ENCODE assay signal across 8 cellular contexts in genomic region chr3:184335661-184336483, GRCh38. TPM values are rescaled to one million over a fixed set of nuclear protein-coding genes. Genes with fewer than 3 reads are reported as not detected.
DNase-seq lines count a peak whose midpoint lies in the region; ATAC-seq and TF ChIP-seq lines count a peak whose summit lies in the region.

No MANE protein-coding gene starts in this region.

- H3K9ac ChIP-seq in colonic mucosa (ENCODE audit: low read depth in 2 of 2, low read length in 2 of 2), result peak overlapping the region; percentile 72 to 81

- peaks cover 28% of the 10 kb centered on the region for H3K36me3 ChIP-seq in colonic mucosa

- intact Hi-C loops in activated CD4-positive, alpha-beta T cell treated with anti-CD3 and anti-CD28 coated beads, Interleukin-2, amount 10 ng/mL, durations not matched to agents 24 days and 14 days (cut with micrococcal nuclease), result loop anchor here (1.0 to 2.0 kb wide), 3 partner anchors 22 to 37 kb away; partner anchors contain the start of genes EIF4G1 and PSMD2
- intact Hi-C loops in colonic mucosa (cut with DNase I), result no loop called here

- peak overlapping the region; percentile 89 for H3K4me3 Mint-ChIP-seq in activated CD4-positive, alpha-beta T cell treated with anti-CD3 and anti-CD28 coated beads, Interleukin-2, amount 10 ng/mL, durations not matched to agents 24 days and 14 days

- H3K4me1 ChIP-seq in colonic mucosa, result no peaks in the 10 kb centered on the region

- no peaks in the 10 kb centered on the region for H3K9me3 Mint-ChIP-seq in activated CD4-positive, alpha-beta T cell treated with anti-CD3 and anti-CD28 coated beads, Interleukin-2, amount 10 ng/mL, durations not matched to agents 24 days and 14 days

- peak; percentile 61 for DNase-seq in NCI-H446 treated with DMSO at 0.1 percent for 48 hours (lab: John Stamatoyannopoulos, UW)
- DNase-seq in activated CD4-positive, alpha-beta T cell treated with anti-CD3 and anti-CD28 coated beads, Interleukin-2, amount 10 ng/mL, durations not matched to agents 24 days and 14 days, result peak; percentile 98
- peak; percentile 91 for DNase-seq in colonic mucosa
- peak; percentile 92 for DNase-seq in left lobe of liver (ENCODE audit: low spot score)
- peak; percentile 89 to 93 for DNase-seq in stimulated activated CD4-positive, alpha-beta T cell treated with anti-CD3 and anti-CD28 coated beads, Interleukin-2, amount 100 ng/mL, for 24 hours
- DNase-seq in UCSD-AML1 (lab: John Stamatoyannopoulos, UW; ENCODE audit: unreplicated experiment), result no peak

- H3K27ac Mint-ChIP-seq in activated CD4-positive, alpha-beta T cell treated with anti-CD3 and anti-CD28 coated beads, Interleukin-2, amount 10 ng/mL, durations not matched to agents 24 days and 14 days, result peak overlapping the region; percentile 92

- H3K36me3 Mint-ChIP-seq in activated CD4-positive, alpha-beta T cell treated with anti-CD3 and anti-CD28 coated beads, Interleukin-2, amount 10 ng/mL, durations not matched to agents 24 days and 14 days (ENCODE audit: low read depth), result peaks cover 48% of the 10 kb centered on the region

- TF ChIP-seq CTCF in colonic mucosa (IDR thresholded peaks at IDR 0.05), result no peak

- peak overlapping the region; percentile 78 for H3K27ac ChIP-seq in colonic mucosa

- no peaks in the 10 kb centered on the region for H3K9me3 ChIP-seq in colonic mucosa

- peak; percentile 60 for ATAC-seq in GM18517 (IDR thresholded peaks at IDR 0.05; ENCODE audit: unreplicated experiment)
- ATAC-seq in HG03045 (IDR thresholded peaks at IDR 0.05; ENCODE audit: unreplicated experiment), result peak; percentile 83
- ATAC-seq in left lobe of liver, result peak; percentile 84

- peak overlapping the region; percentile 85 for H3K4me3 ChIP-seq in colonic mucosa

- peaks cover 58% of the 10 kb centered on the region for H3K4me1 Mint-ChIP-seq in activated CD4-positive, alpha-beta T cell treated with anti-CD3 and anti-CD28 coated beads, Interleukin-2, amount 10 ng/mL, durations not matched to agents 24 days and 14 days

- H3K27me3 Mint-ChIP-seq in activated CD4-positive, alpha-beta T cell treated with anti-CD3 and anti-CD28 coated beads, Interleukin-2, amount 10 ng/mL, durations not matched to agents 24 days and 14 days, result no peaks in the 10 kb centered on the region

- H3K27me3 ChIP-seq in colonic mucosa, result no peaks in the 10 kb centered on the region

RNA-seq across cellular contexts. Expression of gene FAM131A, which starts 1.5 kb away (rescaled TPM):
- 8.6 and 8.7 TPM in 2 replicates for total RNA-seq in activated CD4-positive, alpha-beta T cell treated with anti-CD3 and anti-CD28 coated beads, Interleukin-2, amount 10 ng/mL, durations not matched to agents 24 days and 14 days
- 10 to 100 TPM; 15.0 to 22.0 TPM for total RNA-seq in colonic mucosa
- 2.5 TPM for total RNA-seq in left lobe of liver

RNA-seq across cellular contexts. Expression of gene EIF4G1, which starts 21.5 kb away (rescaled TPM):
- total RNA-seq in activated CD4-positive, alpha-beta T cell treated with anti-CD3 and anti-CD28 coated beads, Interleukin-2, amount 10 ng/mL, durations not matched to agents 24 days and 14 days, result 680 and 700 TPM in 2 replicates
- total RNA-seq in colonic mucosa (100 to 1,000 TPM; 263 to 524 TPM), left lobe of liver (341 TPM)

RNA-seq across cellular contexts. Expression of gene CLCN2, which starts 25.5 kb away (rescaled TPM):
- 8.3 and 8.4 TPM in 2 replicates for total RNA-seq in activated CD4-positive, alpha-beta T cell treated with anti-CD3 and anti-CD28 coated beads, Interleukin-2, amount 10 ng/mL, durations not matched to agents 24 days and 14 days
- 10 to 100 TPM; 61.1 to 71.6 TPM for total RNA-seq in colonic mucosa
- 4.8 TPM for total RNA-seq in left lobe of liver

RNA-seq across cellular contexts. Expression of gene POLR2H, which starts 25.6 kb away (rescaled TPM):
- total RNA-seq in activated CD4-positive, alpha-beta T cell treated with anti-CD3 and anti-CD28 coated beads, Interleukin-2, amount 10 ng/mL, durations not matched to agents 24 days and 14 days, result 159 and 161 TPM in 2 replicates
- 100 to 1,000 TPM in 1 of 2 donors, 10 to 100 TPM in 1; 98.2 to 130 TPM for total RNA-seq in colonic mucosa
- 33.9 TPM for total RNA-seq in left lobe of liver

RNA-seq across cellular contexts. Expression of gene PSMD2, which starts 36.8 kb away (rescaled TPM):
- total RNA-seq in activated CD4-positive, alpha-beta T cell treated with anti-CD3 and anti-CD28 coated beads, Interleukin-2, amount 10 ng/mL, durations not matched to agents 24 days and 14 days, result 280 and 283 TPM in 2 replicates
- total RNA-seq in colonic mucosa (100 to 1,000 TPM; 166 to 298 TPM), left lobe of liver (94.1 TPM)
